In the genomic region with DNA sequence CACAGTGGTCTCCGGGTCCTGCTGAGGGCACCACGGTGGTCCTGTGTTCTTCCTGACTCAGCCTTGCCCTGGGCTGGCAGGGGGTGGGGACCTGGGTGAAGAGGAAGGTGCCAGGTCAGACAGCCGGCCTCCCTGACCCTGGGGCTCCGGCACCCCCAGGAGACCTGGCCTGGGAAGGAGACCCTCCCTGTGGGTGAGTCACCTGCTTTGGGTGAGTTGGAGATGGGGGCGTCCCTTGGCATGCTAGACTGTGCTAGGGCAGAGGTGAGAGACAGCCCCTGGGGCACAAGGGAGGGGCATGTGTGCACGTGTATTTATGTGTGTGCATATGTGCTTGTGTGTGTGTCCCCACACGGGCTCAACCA, we compare ENCODE assay signal across 10 cellular contexts. TPM values are rescaled to one million over a fixed set of nuclear protein-coding genes. Genes with fewer than 3 reads are reported as not detected.
DNase-seq lines count a peak whose midpoint lies in the region; ATAC-seq and TF ChIP-seq lines count a peak whose summit lies in the region.
"Had no signal": no experiment of that assay in that cellular context is flagged by ENCODE, and none has a peak within 500 bp of the region (broad histone marks: within the 10 kb centered on the region; RNA-seq: fewer than 3 reads in every experiment).

No MANE protein-coding gene starts in this region.

- H3K9ac ChIP-seq in KMS-11 = peak overlapping the region; percentile 56

- no peaks in the 10 kb centered on the region for H3K27me3 ChIP-seq in KMS-11 (ENCODE audit: insufficient read depth, low read depth)
- no peaks in the 10 kb centered on the region for H3K27me3 ChIP-seq in esophagus squamous epithelium

- POLR2A ChIA-PET in activated CD4-positive, alpha-beta memory T cell treated with anti-CD3 and anti-CD28 coated beads, Interleukin-2, amount 10 ng/mL, durations not matched to agents 7 days and 5 days (lab: Charles Lee) = no interaction called here

- intact Hi-C loops in esophagus squamous epithelium (cut with DNase I) = no loop called here

- peak overlapping the region; percentile 96 for H3K4me2 ChIP-seq in KMS-11

- no peaks in the 10 kb centered on the region for H3K27me3 Mint-ChIP-seq in activated CD4-positive, alpha-beta memory T cell treated with anti-CD3 and anti-CD28 coated beads, Interleukin-2, amount 10 ng/mL, durations not matched to agents 7 days and 5 days
- no peaks in the 10 kb centered on the region for H3K27me3 Mint-ChIP-seq in stimulated activated naive B cell treated with anti-CD40 and anti-IgM and Interleukin-4, amounts not matched to agents 10 μg/mL and 1 μg/mL and 100 μg/mL, for 72 hours

- peaks cover 52% of the 10 kb centered on the region for H3K4me1 ChIP-seq in KMS-11 (ENCODE audit: low read depth, poor library complexity, severe bottlenecking)
- H3K4me1 ChIP-seq in esophagus squamous epithelium = peaks cover 68 to 100% (median 93%) of the 10 kb centered on the region in 3 donors

- TF ChIP-seq CTCF in KMS-11 (conservative IDR thresholded peaks at IDR 0.05; ENCODE audit: low read depth, low read length) (no peak), esophagus squamous epithelium (IDR thresholded peaks at IDR 0.05) (no peak)

- H2AFZ ChIP-seq in KMS-11 (ENCODE audit: low read depth) = peak overlapping the region; percentile 61

- H3K27ac Mint-ChIP-seq in activated CD4-positive, alpha-beta memory T cell treated with anti-CD3 and anti-CD28 coated beads, Interleukin-2, amount 10 ng/mL, durations not matched to agents 7 days and 5 days = peak overlapping the region; percentile 84
- H3K27ac Mint-ChIP-seq in stimulated activated naive B cell treated with anti-CD40 and anti-IgM and Interleukin-4, amounts not matched to agents 10 μg/mL and 1 μg/mL and 100 μg/mL, for 72 hours = no peak overlapping the region

- peaks cover 36% of the 10 kb centered on the region for H3K79me2 ChIP-seq in KMS-11 (ENCODE audit: insufficient read depth, low read depth)

- no peaks in the 10 kb centered on the region for H3K9me3 Mint-ChIP-seq in activated CD4-positive, alpha-beta memory T cell treated with anti-CD3 and anti-CD28 coated beads, Interleukin-2, amount 10 ng/mL, durations not matched to agents 7 days and 5 days
- no peaks in the 10 kb centered on the region for H3K9me3 Mint-ChIP-seq in stimulated activated naive B cell treated with anti-CD40 and anti-IgM and Interleukin-4, amounts not matched to agents 10 μg/mL and 1 μg/mL and 100 μg/mL, for 72 hours

- H3K4me3 ChIP-seq in KMS-11 (IDR thresholded peaks at IDR 0.05; ENCODE audit: insufficient read depth, low read depth, low read length) (no peak overlapping the region), esophagus squamous epithelium (peak overlapping the region in 1 of 4 donors; percentile 35)

- peak overlapping the region; percentile 60 for H3K4me3 Mint-ChIP-seq in activated CD4-positive, alpha-beta memory T cell treated with anti-CD3 and anti-CD28 coated beads, Interleukin-2, amount 10 ng/mL, durations not matched to agents 7 days and 5 days
- H3K4me3 Mint-ChIP-seq in stimulated activated naive B cell treated with anti-CD40 and anti-IgM and Interleukin-4, amounts not matched to agents 10 μg/mL and 1 μg/mL and 100 μg/mL, for 72 hours = no peak overlapping the region

- H3K4me1 Mint-ChIP-seq in activated CD4-positive, alpha-beta memory T cell treated with anti-CD3 and anti-CD28 coated beads, Interleukin-2, amount 10 ng/mL, durations not matched to agents 7 days and 5 days = peaks cover 50% of the 10 kb centered on the region
- H3K4me1 Mint-ChIP-seq in stimulated activated naive B cell treated with anti-CD40 and anti-IgM and Interleukin-4, amounts not matched to agents 10 μg/mL and 1 μg/mL and 100 μg/mL, for 72 hours = peaks cover 15 to 42% of the 10 kb centered on the region in 2 donors

- no peak for TF ChIP-seq POLR2A in esophagus squamous epithelium (IDR thresholded peaks at IDR 0.05)

- DNase-seq in activated CD4-positive, alpha-beta memory T cell treated with anti-CD3 and anti-CD28 coated beads, Interleukin-2, amount 10 ng/mL, durations not matched to agents 7 days and 5 days = peak; percentile 35
- DNase-seq in esophagus squamous epithelium (lab: John Stamatoyannopoulos, UW) = no peak
- DNase-seq in stimulated activated naive B cell treated with anti-CD40 and anti-IgM and Interleukin-4, amounts not matched to agents 10 μg/mL and 1 μg/mL and 100 μg/mL, for 72 hours = no peak
- DNase-seq in NCI-H524 treated with DMSO at 0.1 percent for 48 hours (lab: John Stamatoyannopoulos, UW) = no peak
- no peak for DNase-seq in NCI-H2227 treated with DMSO at 0.1 percent for 48 hours (lab: John Stamatoyannopoulos, UW)
- no peak for DNase-seq in NCI-H1930 (lab: John Stamatoyannopoulos, UW)
- DNase-seq: DMS79 treated with DMSO at 0.1 percent for 48 hours, midbrain, NCI-H510A had no signal

- no peaks in the 10 kb centered on the region for H4K20me1 ChIP-seq in KMS-11 (ENCODE audit: insufficient read depth)

- CTCF ChIA-PET in activated CD4-positive, alpha-beta memory T cell treated with anti-CD3 and anti-CD28 coated beads, Interleukin-2, amount 10 ng/mL, durations not matched to agents 7 days and 5 days (lab: Charles Lee) = no interaction called here

- peak overlapping the region; percentile 84 for H3K27ac ChIP-seq in KMS-11
- peak overlapping the region; percentile 65 to 83 (median 80) for H3K27ac ChIP-seq in esophagus squamous epithelium

- H3K9me3 ChIP-seq in esophagus squamous epithelium = no peaks in the 10 kb centered on the region

- 24 to 42% methylated on average over 2 of the region's 7 CpGs for WGBS in esophagus squamous epithelium, 2 donors

- ATAC-seq in stimulated activated naive B cell treated with anti-CD40 and anti-IgM and Interleukin-4, amounts not matched to agents 10 μg/mL and 1 μg/mL and 100 μg/mL, for 72 hours (replicated peaks) = peak; percentile 7 to 38

- H3K36me3 ChIP-seq in KMS-11 (ENCODE audit: insufficient read depth) (no peaks in the 10 kb centered on the region), esophagus squamous epithelium (peaks cover 0 to 21% (median 0%) of the 10 kb centered on the region in 3 donors)

- H3K36me3 Mint-ChIP-seq in activated CD4-positive, alpha-beta memory T cell treated with anti-CD3 and anti-CD28 coated beads, Interleukin-2, amount 10 ng/mL, durations not matched to agents 7 days and 5 days (ENCODE audit: low read depth) = peaks cover 4% of the 10 kb centered on the region
- peaks cover 0 to 2% of the 10 kb centered on the region in 2 donors for H3K36me3 Mint-ChIP-seq in stimulated activated naive B cell treated with anti-CD40 and anti-IgM and Interleukin-4, amounts not matched to agents 10 μg/mL and 1 μg/mL and 100 μg/mL, for 72 hours

RNA-seq across cellular contexts. Expression of gene SPSB1, which starts 23.4 kb away (rescaled TPM):
- total RNA-seq in activated CD4-positive, alpha-beta memory T cell treated with anti-CD3 and anti-CD28 coated beads, Interleukin-2, amount 10 ng/mL, durations not matched to agents 7 days and 5 days = 10 to 100 TPM; 17.4 to 18.0 TPM
- total RNA-seq in esophagus squamous epithelium = 10 to 100 TPM; 15.2 to 35.5 (median 25.2) TPM
